In the genomic region with DNA sequence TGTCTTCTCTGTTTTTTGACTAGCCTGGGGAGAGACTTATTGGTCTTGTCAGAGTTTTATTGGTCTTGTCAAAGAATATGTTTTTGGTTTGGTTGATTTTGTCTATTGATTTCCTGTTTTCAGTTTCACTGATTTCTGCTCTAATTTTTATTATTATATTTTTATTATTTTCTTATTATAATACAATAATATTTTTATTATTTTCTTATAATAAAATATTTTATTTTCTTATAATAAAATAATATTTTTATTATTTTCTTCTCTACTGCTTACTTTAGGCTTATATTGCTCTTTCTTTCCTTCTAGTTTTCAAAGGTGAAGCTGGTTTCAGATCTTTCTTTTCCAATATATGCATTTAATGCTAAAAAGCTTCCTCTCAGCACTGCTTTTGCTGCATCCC, we compare ENCODE assay signal across 20 cellular contexts.
"Had no signal": no experiment of that assay in that cellular context is flagged by ENCODE, and none has a peak within 500 bp of the region (broad histone marks: within the 10 kb centered on the region; RNA-seq: fewer than 3 reads in every experiment).

No MANE protein-coding gene starts in this region.

- H3K27me3 Mint-ChIP-seq: stimulated activated memory B cell treated with anti-CD40 and anti-IgM and Interleukin-4, amounts not matched to agents 10 μg/mL and 1 μg/mL and 100 μg/mL, for 72 hours had no signal

- H3K4me1 Mint-ChIP-seq: endodermal cell had no signal

- DNase-seq: dermis blood vessel endothelial cell; endodermal cell; foreskin keratinocyte; head of caudate nucleus; hippocampal formation; kidney glomerular epithelial cell; mammary epithelial cell; mucosa of descending colon; natural killer cell; right lobe of liver; spleen; stimulated activated CD4-positive, alpha-beta T cell treated with anti-CD3 and anti-CD28 coated beads, Interleukin-15, amount 100 ng/mL, for 24 hours; stimulated activated CD4-positive, alpha-beta T cell treated with anti-CD3 and anti-CD28 coated beads, Interleukin-1b, Interleukin-23, amount 100 ng/mL, for 48 hours; stimulated activated CD4-positive, alpha-beta T cell treated with anti-CD3 and anti-CD28 coated beads, Interleukin-4, amount 100 ng/mL, for 24 hours; stomach; substantia nigra; trophoblast cell had no signal

- H3K27ac ChIP-seq: foreskin keratinocyte, parathyroid adenoma, prostate gland, right lobe of liver, spleen had no signal

- H3K27me3 ChIP-seq: foreskin keratinocyte, right lobe of liver, spleen, stomach had no signal

- H3K4me1 ChIP-seq: foreskin keratinocyte, prostate gland, right lobe of liver had no signal

- H3K9me3 ChIP-seq: mucosa of descending colon, prostate gland, right lobe of liver, spleen, stomach had no signal

- H3K9me3 Mint-ChIP-seq: endodermal cell; natural killer cell; stimulated activated memory B cell treated with anti-CD40 and anti-IgM and Interleukin-4, amounts not matched to agents 10 μg/mL and 1 μg/mL and 100 μg/mL, for 72 hours had no signal

- H3K36me3 Mint-ChIP-seq: natural killer cell had no signal

- H3K4me3 Mint-ChIP-seq: endodermal cell; natural killer cell; stimulated activated memory B cell treated with anti-CD40 and anti-IgM and Interleukin-4, amounts not matched to agents 10 μg/mL and 1 μg/mL and 100 μg/mL, for 72 hours had no signal

- H3K27ac Mint-ChIP-seq: endodermal cell; stimulated activated memory B cell treated with anti-CD40 and anti-IgM and Interleukin-4, amounts not matched to agents 10 μg/mL and 1 μg/mL and 100 μg/mL, for 72 hours had no signal

- H3K4me3 ChIP-seq: mucosa of descending colon, prostate gland, right lobe of liver, spleen, stomach had no signal

- ATAC-seq: foreskin keratinocyte; mucosa of descending colon; natural killer cell; right lobe of liver; stimulated activated memory B cell treated with anti-CD40 and anti-IgM and Interleukin-4, amounts not matched to agents 10 μg/mL and 1 μg/mL and 100 μg/mL, for 72 hours had no signal
